ENCODE assay signal across 8 cellular contexts in genomic region chr1:210143465-210144062, GRCh38.
DNase-seq lines count a peak whose midpoint lies in the region; ATAC-seq, FAIRE-seq and TF ChIP-seq lines count a peak whose summit lies in the region.

No MANE protein-coding gene starts in this region.

- in situ Hi-C loops in brain microvascular endothelial cell (cut with HindIII; ENCODE audit: low pct_ligation_motif_present, low sequenced_read_pairs) = no loop called here

- no peak overlapping the region for H3K4me2 ChIP-seq in SK-N-SH

- TF ChIP-seq RAD21 in SK-N-SH (IDR thresholded peaks at IDR 0.05; ENCODE audit: low read length) = peak; percentile 93

- H3K9me3 ChIP-seq in SK-N-SH = no peaks in the 10 kb centered on the region

- H3K36me3 ChIP-seq in SK-N-SH (replicated peaks in 1 of 2; ENCODE audit: control insufficient read depth in 1 of 2, insufficient read depth in 2 of 2, low read length in 1 of 2) (peaks cover 0 to 11% of the 10 kb centered on the region in 2 experiments), brain microvascular endothelial cell (replicated peaks) (no peaks in the 10 kb centered on the region)

- POLR2A ChIA-PET in SK-N-SH (lab: Yijun Ruan, JAX) = no interaction called here

- H3K4me3 ChIP-seq in SK-N-SH (ENCODE audit: low read depth in 2 of 2, low read length in 1 of 2) = no peak overlapping the region; a peak in 1 of 4 replicates
- no peak overlapping the region for H3K4me3 ChIP-seq in brain microvascular endothelial cell (ENCODE audit: low read depth, low read length)

- CTCF ChIA-PET in SK-N-SH (lab: Yijun Ruan, JAX) = interaction anchor here (0.6 to 5.5 kb wide), 43 partner anchors 10 to 320 kb away, joined by 3 to 106 read pairs (median 4); partner anchors contain the start of genes HHAT and SERTAD4

- FAIRE-seq in islet of Langerhans (lab: Jason Lieb, UNC) = peak; percentile 96

- no peak overlapping the region for H3K9ac ChIP-seq in SK-N-SH

- peaks cover 0 to 6% of the 10 kb centered on the region in 2 experiments; a peak in 1 of 4 replicates for H3K4me1 ChIP-seq in SK-N-SH (ENCODE audit: control insufficient read depth in 1 of 2, insufficient read depth in 2 of 2, low read depth in 1 of 2, low read length in 1 of 2)

- no peaks in the 10 kb centered on the region for H3K79me2 ChIP-seq in SK-N-SH (ENCODE audit: insufficient read depth)

- no peaks in the 10 kb centered on the region for H3K27me3 ChIP-seq in SK-N-SH (ENCODE audit: insufficient read depth)
- no peaks in the 10 kb centered on the region for H3K27me3 ChIP-seq in brain microvascular endothelial cell (replicated peaks)

- H2AFZ ChIP-seq in SK-N-SH (ENCODE audit: low read depth) = no peak overlapping the region

- H3K27ac ChIP-seq in SK-N-SH (ENCODE audit: low read depth in 2 of 2, low read length in 1 of 2) (no peak overlapping the region), brain microvascular endothelial cell (no peak overlapping the region)

- no peaks in the 10 kb centered on the region for H4K20me1 ChIP-seq in SK-N-SH (ENCODE audit: insufficient read depth)

- TF ChIP-seq EP300 in SK-N-SH (IDR thresholded peaks at IDR 0.05; ENCODE audit: borderline replicate concordance in 1 of 2, low read depth in 1 of 2, low read length in 1 of 2) = no peak

- H3F3A ChIP-seq in SK-N-SH (replicated peaks; ENCODE audit: insufficient read depth) = peaks cover 4% of the 10 kb centered on the region

- 31% methylated on average over 4 of the region's 4 CpGs for WGBS in SK-N-SH (ENCODE audit: low lambda C conversion rate)

- H3K9me2 ChIP-seq in SK-N-SH = no peaks in the 10 kb centered on the region

- no peak for ATAC-seq in HG03469 (IDR thresholded peaks at IDR 0.05; ENCODE audit: unreplicated experiment)
- no peak for ATAC-seq in GM18511 (IDR thresholded peaks at IDR 0.05; ENCODE audit: unreplicated experiment)

- DNase-seq in GM03348 (ENCODE audit: low spot score) (peak; percentile 59), SK-N-SH (peak; percentile 51), brain microvascular endothelial cell (peak; percentile 76)
- DNase-seq in stimulated activated CD4-positive, alpha-beta T cell treated with anti-CD3 and anti-CD28 coated beads, Interleukin-1b, Interleukin-23, amount 100 ng/mL, for 48 hours = peak; percentile 47

- TF ChIP-seq CTCF in LNCAP (IDR thresholded peaks at IDR 0.05) (peak; percentile 75), SK-N-SH (IDR thresholded peaks at IDR 0.05) (peak; percentile 89), brain microvascular endothelial cell (IDR thresholded peaks at IDR 0.05; ENCODE audit: low read depth, low read length, missing control alignments) (peak; percentile 68)

TF ChIP-seq in SK-N-SH, 30 proteins besides CTCF, POLR2A, EP300 and RAD21:
- TF ChIP-seq POLR2AphosphoS5 (IDR thresholded peaks at IDR 0.05; ENCODE audit: low read depth, low read length) = no peak
- TF ChIP-seq YY1 (IDR thresholded peaks at IDR 0.05; ENCODE audit: low read depth) = no peak
- no peak for TF ChIP-seq ZBTB33 (IDR thresholded peaks at IDR 0.05; ENCODE audit: borderline replicate concordance, low read depth)
- no peak for TF ChIP-seq EZH2phosphoT487 (IDR thresholded peaks at IDR 0.05; ENCODE audit: borderline replicate concordance, low read depth)
- TF ChIP-seq SMC3 (IDR thresholded peaks at IDR 0.05; ENCODE audit: low read depth, low read length) = peak; percentile 85
- peak; percentile 56 for TF ChIP-seq GATA2 (CRISPR knock-in tag; IDR thresholded peaks at IDR 0.05)
- TF ChIP-seq, protein P1, sequence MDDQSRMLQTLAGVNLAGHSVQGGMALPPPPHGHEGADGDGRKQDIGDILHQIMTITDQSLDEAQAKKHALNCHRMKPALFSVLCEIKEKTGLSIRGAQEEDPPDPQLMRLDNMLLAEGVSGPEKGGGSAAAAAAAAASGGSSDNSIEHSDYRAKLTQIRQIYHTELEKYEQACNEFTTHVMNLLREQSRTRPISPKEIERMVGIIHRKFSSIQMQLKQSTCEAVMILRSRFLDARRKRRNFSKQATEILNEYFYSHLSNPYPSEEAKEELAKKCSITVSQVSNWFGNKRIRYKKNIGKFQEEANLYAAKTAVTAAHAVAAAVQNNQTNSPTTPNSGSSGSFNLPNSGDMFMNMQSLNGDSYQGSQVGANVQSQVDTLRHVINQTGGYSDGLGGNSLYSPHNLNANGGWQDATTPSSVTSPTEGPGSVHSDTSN (IDR thresholded peaks at IDR 0.05) = no peak
- TF ChIP-seq REST (IDR thresholded peaks at IDR 0.05; ENCODE audit: low read depth, low read length) = no peak
- TF ChIP-seq, protein P2, sequence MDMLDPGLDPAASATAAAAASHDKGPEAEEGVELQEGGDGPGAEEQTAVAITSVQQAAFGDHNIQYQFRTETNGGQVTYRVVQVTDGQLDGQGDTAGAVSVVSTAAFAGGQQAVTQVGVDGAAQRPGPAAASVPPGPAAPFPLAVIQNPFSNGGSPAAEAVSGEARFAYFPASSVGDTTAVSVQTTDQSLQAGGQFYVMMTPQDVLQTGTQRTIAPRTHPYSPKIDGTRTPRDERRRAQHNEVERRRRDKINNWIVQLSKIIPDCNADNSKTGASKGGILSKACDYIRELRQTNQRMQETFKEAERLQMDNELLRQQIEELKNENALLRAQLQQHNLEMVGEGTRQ (IDR thresholded peaks at IDR 0.05; ENCODE audit: borderline replicate concordance, low read depth, low read length) = no peak
- TF ChIP-seq FOSL2 (IDR thresholded peaks at IDR 0.05; ENCODE audit: borderline replicate concordance, low read depth) = no peak
- TF ChIP-seq CHD2 (IDR thresholded peaks at IDR 0.05; ENCODE audit: low read length, partially characterized antibody) = peak; percentile 8
- no peak for TF ChIP-seq MAX (IDR thresholded peaks at IDR 0.05; ENCODE audit: low read depth)
- no peak for TF ChIP-seq RXRA (IDR thresholded peaks at IDR 0.05; ENCODE audit: borderline replicate concordance, low read depth)
